12 cellular contexts compared by ENCODE assay signal in the genomic region with DNA sequence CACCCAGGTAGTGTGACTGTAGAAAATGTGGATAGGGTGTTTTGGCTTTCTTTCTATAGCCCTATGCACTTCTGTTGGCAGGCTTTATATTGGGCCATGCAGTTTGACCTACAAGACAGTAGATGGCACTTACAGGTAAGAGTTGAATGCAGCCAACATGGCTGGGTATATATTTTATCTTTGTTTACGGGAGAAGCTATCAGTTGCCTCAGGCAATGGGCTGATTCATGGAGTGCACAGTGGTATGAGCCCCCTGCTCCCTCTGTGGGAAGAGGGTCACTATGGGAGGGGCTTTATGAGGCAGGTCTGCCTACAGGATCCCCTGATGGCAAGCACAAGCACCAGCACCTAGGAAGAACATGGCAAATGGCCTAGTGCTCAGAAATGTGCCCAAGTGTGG.
DNase-seq lines count a peak whose midpoint lies in the region; ATAC-seq and TF ChIP-seq lines count a peak whose summit lies in the region.
"Had no signal": no experiment of that assay in that cellular context is flagged by ENCODE, and none has a peak within 500 bp of the region (broad histone marks: within the 10 kb centered on the region; RNA-seq: fewer than 3 reads in every experiment).

No MANE protein-coding gene starts in this region.

- peak; percentile 22 for TF ChIP-seq CTCF in cardiac muscle cell (IDR thresholded peaks at IDR 0.05; ENCODE audit: low read depth, low read length)
- TF ChIP-seq CTCF in PC-9 (conservative IDR thresholded peaks at IDR 0.05) = peak; percentile 55
- peak; percentile 30 for TF ChIP-seq CTCF in epithelial cell of proximal tubule (conservative IDR thresholded peaks at IDR 0.05; ENCODE audit: low read depth, low read length)

- DNase-seq in cardiac muscle cell (ENCODE audit: low read depth in 1 of 2, low spot score in 1 of 2) = peak in 1 of 2 donors; percentile 50
- DNase-seq in Right ventricle myocardium superior = no peak
- peak; percentile 12 to 34 for DNase-seq in PC-9
- DNase-seq in epithelial cell of proximal tubule (ENCODE audit: low read depth) = no peak
- DNase-seq in RPMI8226 = no peak
- DNase-seq in effector memory CD8-positive, alpha-beta T cell = no peak
- DNase-seq in CD1c-positive myeloid dendritic cell (ENCODE audit: extremely low spot score) = no peak
- DNase-seq: kidney; NCI-H510A treated with DMSO at 0.1 percent for 48 hours; stimulated activated CD4-positive, alpha-beta T cell treated with anti-CD3 and anti-CD28 coated beads, Interleukin-15, amount 100 ng/mL, for 24 hours had no signal

- H3K9me3 ChIP-seq in cardiac muscle cell (ENCODE audit: low read depth) (no peaks in the 10 kb centered on the region), PC-9 (ENCODE audit: insufficient read depth, low read depth) (peaks cover 20% of the 10 kb centered on the region)

- no peaks in the 10 kb centered on the region for H3K36me3 ChIP-seq in cardiac muscle cell
- H3K36me3 ChIP-seq in PC-9 (ENCODE audit: low read depth) = no peaks in the 10 kb centered on the region
- H3K36me3 ChIP-seq: BLaER1 treated with 17β-estradiol and CSF1 and Interleukin-3, amounts not matched to agents 10 nM and 100 nM had no signal

- H3K4me2 ChIP-seq in PC-9 = no peak overlapping the region
- H3K4me2 ChIP-seq: BLaER1 treated with 17β-estradiol and CSF1 and Interleukin-3, amounts not matched to agents 10 nM and 100 nM had no signal

- intact Hi-C loops in Right ventricle myocardium superior (cut with DNase I) (no loop called here), PC-9 (cut with micrococcal nuclease; ENCODE audit: unreplicated experiment) (no loop called here)

- H2AFZ ChIP-seq in PC-9 = no peak overlapping the region

- H3K36me3 Mint-ChIP-seq in effector memory CD8-positive, alpha-beta T cell (ENCODE audit: insufficient read depth) = no peaks in the 10 kb centered on the region

- H3K4me1 ChIP-seq in cardiac muscle cell (ENCODE audit: low read depth) (no peaks in the 10 kb centered on the region), PC-9 (replicated peaks; ENCODE audit: insufficient read depth) (no peaks in the 10 kb centered on the region)
- H3K4me1 ChIP-seq: BLaER1 treated with 17β-estradiol and CSF1 and Interleukin-3, amounts not matched to agents 10 nM and 100 nM had no signal

- H3K27ac ChIP-seq in cardiac muscle cell (no peak overlapping the region), PC-9 (no peak overlapping the region)
- H3K27ac ChIP-seq: BLaER1 treated with 17β-estradiol and CSF1 and Interleukin-3, amounts not matched to agents 10 nM and 100 nM had no signal

- no peaks in the 10 kb centered on the region for H4K20me1 ChIP-seq in PC-9 (ENCODE audit: insufficient read depth)
- H4K20me1 ChIP-seq: BLaER1 treated with 17β-estradiol and CSF1 and Interleukin-3, amounts not matched to agents 10 nM and 100 nM had no signal

- H3K4me3 ChIP-seq in cardiac muscle cell (no peak overlapping the region), PC-9 (no peak overlapping the region), epithelial cell of proximal tubule (ENCODE audit: low read depth, low read length) (no peak overlapping the region)
- H3K4me3 ChIP-seq: BLaER1 treated with 17β-estradiol and CSF1 and Interleukin-3, amounts not matched to agents 10 nM and 100 nM had no signal

- H3K4me1 Mint-ChIP-seq in effector memory CD8-positive, alpha-beta T cell (ENCODE audit: low read depth in 2 of 2) = no peaks in the 10 kb centered on the region

- no TSS peak for BruUV-seq in PC-9 (replicated peaks; lab: Mats Ljungman, UMichigan)

- H3K27me3 ChIP-seq in cardiac muscle cell (no peaks in the 10 kb centered on the region), PC-9 (ENCODE audit: insufficient read depth, low read depth) (no peaks in the 10 kb centered on the region)
- H3K27me3 ChIP-seq: BLaER1 treated with 17β-estradiol and CSF1 and Interleukin-3, amounts not matched to agents 10 nM and 100 nM had no signal

- CTCF ChIA-PET in PC-9 (lab: Charles Lee) = interaction anchor here (0.6 to 0.9 kb wide), 2 partner anchors 103 to 223 kb away, joined by 3 to 4 read pairs; no protein-coding TSS in a partner anchor

- H3K4me3 Mint-ChIP-seq in effector memory CD8-positive, alpha-beta T cell = no peak overlapping the region

- no peak overlapping the region for H3K27ac Mint-ChIP-seq in effector memory CD8-positive, alpha-beta T cell

- no peaks in the 10 kb centered on the region for H3F3A ChIP-seq in PC-9 (ENCODE audit: insufficient read depth, low read depth)

- POLR2A ChIA-PET in PC-9 (lab: Charles Lee; ENCODE audit: unreplicated experiment) = no interaction called here

- no peaks in the 10 kb centered on the region for H3K79me2 ChIP-seq in PC-9 (ENCODE audit: low read depth)

- no peaks in the 10 kb centered on the region for H3K27me3 Mint-ChIP-seq in effector memory CD8-positive, alpha-beta T cell

- ATAC-seq in Right ventricle myocardium superior (ENCODE audit: poor library complexity) (no peak), HG02981 (IDR thresholded peaks at IDR 0.05; ENCODE audit: unreplicated experiment) (no peak)
- no peak for ATAC-seq in effector memory CD8-positive, alpha-beta T cell (replicated peaks)

- peaks cover 4 to 9% of the 10 kb centered on the region in 2 donors for H3K9me3 Mint-ChIP-seq in effector memory CD8-positive, alpha-beta T cell

- H3K9me2 ChIP-seq in PC-9 (ENCODE audit: insufficient read depth) = no peaks in the 10 kb centered on the region

Comparison
In these comparisons a context has a peak if more than half of its experiments do, and no peak if none do; other contexts are left out.
1. DNase-seq: peak in PC-9 (2 of 2); none in Right ventricle myocardium superior (single experiment), epithelial cell of proximal tubule (single experiment), RPMI8226 (single experiment), effector memory CD8-positive, alpha-beta T cell (0 of 3) and CD1c-positive myeloid dendritic cell (single experiment).
2. Peak in every context shown above with its lines, with median percentiles within 50 percentile points of each other: CTCF ChIP-seq.